Comparison of ENCODE assay signal across 21 cellular contexts in the genomic region with DNA sequence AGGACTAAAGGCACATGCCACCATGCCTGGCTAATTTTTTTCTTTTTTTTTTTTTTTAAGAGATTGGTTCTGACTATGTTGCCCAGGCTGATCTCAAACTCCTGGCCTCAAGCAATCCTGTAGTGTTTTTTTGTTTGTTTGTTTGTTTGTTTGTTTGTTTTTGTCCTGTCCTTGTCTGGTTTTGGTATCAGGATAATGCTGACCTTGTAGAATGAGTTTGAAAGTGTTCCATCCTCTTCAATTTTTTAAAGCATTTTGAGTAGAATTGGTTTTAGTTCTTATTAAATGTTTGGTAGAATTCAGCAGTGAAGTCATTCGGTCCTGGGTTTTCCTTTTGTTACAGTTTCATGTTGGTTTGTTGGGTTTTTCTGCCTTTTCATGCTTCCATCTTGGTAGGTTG. TPM values are rescaled to one million over a fixed set of nuclear protein-coding genes. Genes with fewer than 3 reads are reported as not detected.
DNase-seq lines count a peak whose midpoint lies in the region; ATAC-seq, FAIRE-seq and TF ChIP-seq lines count a peak whose summit lies in the region.
"Had no signal": no experiment of that assay in that cellular context is flagged by ENCODE, and none has a peak within 500 bp of the region (broad histone marks: within the 10 kb centered on the region; RNA-seq: fewer than 3 reads in every experiment).

No MANE protein-coding gene starts in this region.

- TF ChIP-seq POLR2A in A549 (IDR thresholded peaks at IDR 0.05; ENCODE audit: low read length) (no peak), IMR-90 (IDR thresholded peaks at IDR 0.05; ENCODE audit: low read depth, low read length) (no peak), K562 (conservative IDR thresholded peaks at IDR 0.05) (no peak)

- H3K36me3 ChIP-seq in IMR-90 (ENCODE audit: control insufficient read depth, insufficient read depth, low read length) (no peaks in the 10 kb centered on the region), K562 (ENCODE audit: control insufficient read depth, insufficient read depth, low read length) (no peaks in the 10 kb centered on the region)
- H3K36me3 ChIP-seq: BLaER1 treated with 17β-estradiol and CSF1 and Interleukin-3, amounts not matched to agents 10 nM and 100 nM had no signal

- H2BK5ac ChIP-seq in IMR-90 (ENCODE audit: low read depth, low read length, poor library complexity, severe bottlenecking), result no peak overlapping the region

- intact Hi-C loops in IMR-90 (cut with micrococcal nuclease) (no loop called here), K562 (cut with micrococcal nuclease) (no loop called here)

- H3K79me2 ChIP-seq in K562 (ENCODE audit: control insufficient read depth, insufficient read depth, low read length), result no peaks in the 10 kb centered on the region

- H4K8ac ChIP-seq in IMR-90 (ENCODE audit: low read depth in 2 of 2, low read length in 2 of 2), result no peak overlapping the region

- H3K27me3 ChIP-seq in IMR-90 (ENCODE audit: control insufficient read depth, insufficient read depth, low read length) (peaks cover 3% of the 10 kb centered on the region; the same call in 1 of the 2 replicates), K562 (ENCODE audit: control insufficient read depth in 2 of 2, insufficient read depth in 2 of 2, low read length in 2 of 2) (peaks cover 3 to 5% of the 10 kb centered on the region in 2 experiments; a peak in 2 of 5 replicates)
- H3K27me3 ChIP-seq: BLaER1 treated with 17β-estradiol and CSF1 and Interleukin-3, amounts not matched to agents 10 nM and 100 nM had no signal

- peak; percentile 92 for FAIRE-seq in A549 (lab: Jason Lieb, UNC)
- FAIRE-seq in K562 (lab: Jason Lieb, UNC), result no peak
- FAIRE-seq: A204.1, D721Med, G401.6, GM12891 had no signal

- H2BK120ac ChIP-seq in IMR-90 (ENCODE audit: low read depth, low read length), result no peak overlapping the region

- H3K4me2 ChIP-seq in A549, result no peak overlapping the region
- H3K4me2 ChIP-seq in IMR-90 (ENCODE audit: low read depth, low read length), result no peak overlapping the region
- H3K4me2 ChIP-seq in K562 (ENCODE audit: insufficient read depth, low read length), result no peak overlapping the region
- H3K4me2 ChIP-seq: BLaER1 treated with 17β-estradiol and CSF1 and Interleukin-3, amounts not matched to agents 10 nM and 100 nM had no signal

- H3K4me1 ChIP-seq in A549 (no peaks in the 10 kb centered on the region), IMR-90 (ENCODE audit: control insufficient read depth, insufficient read depth, low read length) (no peaks in the 10 kb centered on the region), K562 (replicated peaks in 1 of 2; ENCODE audit: control insufficient read depth in 2 of 2, insufficient read depth in 2 of 2, low read length in 2 of 2) (no peaks in the 10 kb centered on the region)
- H3K4me1 ChIP-seq: Caco-2 had no signal

- 3% methylated on average over 1 of the region's 1 CpG for WGBS in A549 (ENCODE audit: missing lambda C conversion rate)
- no CpG with 5 or more reads among the region's 1 CpG for WGBS in IMR-90 (ENCODE audit: extremely low coverage in 2 of 2, insufficient read length in 1 of 2), 2 experiments
- 0% methylated on average over 1 of the region's 1 CpG for WGBS in K562 (ENCODE audit: insufficient coverage, low coverage, missing lambda C conversion rate)

- no peak for TF ChIP-seq EP300 in A549 (IDR thresholded peaks at IDR 0.05)
- no peak for TF ChIP-seq EP300 in K562 (IDR thresholded peaks at IDR 0.05; ENCODE audit: low read length)

- H4K20me1 ChIP-seq in IMR-90 (ENCODE audit: insufficient read depth, low read length) (no peaks in the 10 kb centered on the region), K562 (replicated peaks; ENCODE audit: control insufficient read depth, insufficient read depth, low read length) (no peaks in the 10 kb centered on the region)
- H4K20me1 ChIP-seq: BLaER1 treated with 17β-estradiol and CSF1 and Interleukin-3, amounts not matched to agents 10 nM and 100 nM had no signal

- H3K9me3 ChIP-seq in A549, result no peaks in the 10 kb centered on the region
- H3K9me3 ChIP-seq in IMR-90 (ENCODE audit: control insufficient read depth, insufficient read depth, low read length), result no peaks in the 10 kb centered on the region
- no peaks in the 10 kb centered on the region for H3K9me3 ChIP-seq in K562 (replicated peaks; ENCODE audit: control insufficient read depth, insufficient read depth, low read depth, low read length)
- H3K9me3 ChIP-seq: Caco-2 had no signal

- no peak overlapping the region for H3K14ac ChIP-seq in IMR-90 (replicated peaks; ENCODE audit: low read depth, low read length)

- no peak overlapping the region for H2BK15ac ChIP-seq in IMR-90 (ENCODE audit: low read depth, low read length)

- no peak overlapping the region for H3K4ac ChIP-seq in IMR-90 (ENCODE audit: low read depth, low read length)

- TF ChIP-seq RAD21 in A549 (conservative IDR thresholded peaks at IDR 0.05 in 1 of 2, IDR thresholded peaks at IDR 0.05 in 1 of 2) (no peak), IMR-90 (IDR thresholded peaks at IDR 0.05; ENCODE audit: low read length) (no peak), K562 (CRISPR knock-in tag; conservative IDR thresholded peaks at IDR 0.05 in 1 of 2, IDR thresholded peaks at IDR 0.05 in 1 of 2) (no peak)

- POLR2A ChIA-PET in A549 (lab: Yijun Ruan, JAX), result no interaction called here
- POLR2A ChIA-PET in IMR-90 (lab: Charles Lee; ENCODE audit: unreplicated experiment), result no interaction called here
- POLR2A ChIA-PET in K562 (lab: Yijun Ruan, JAX), result no interaction called here

- BruUV-seq in IMR-90 (replicated peaks; lab: Mats Ljungman, UMichigan) (no TSS peak), K562 (replicated peaks; lab: Mats Ljungman, UMichigan) (no TSS peak)

- no peaks in the 10 kb centered on the region for H3K79me1 ChIP-seq in IMR-90 (ENCODE audit: low read depth in 1 of 2, low read length in 2 of 2)

- H2AFZ ChIP-seq in IMR-90 (replicated peaks; ENCODE audit: low read length, poor library complexity) (no peak overlapping the region), K562 (ENCODE audit: low read depth, low read length) (no peak overlapping the region)

- no peak overlapping the region for H2AK9ac ChIP-seq in IMR-90 (replicated peaks; ENCODE audit: low read depth, low read length, poor library complexity)

- CTCF ChIA-PET in A549 (lab: Yijun Ruan, JAX) (interaction anchor here (1.5 to 46.4 kb wide), 4 partner anchors 10 to 139 kb away, joined by 5 to 1153 read pairs (median 64); partner anchors contain the start of gene CEACAM21), IMR-90 (lab: Yijun Ruan, JAX) (no interaction called here), K562 (lab: Yijun Ruan, JAX; ENCODE audit: low intra/inter-chr PET ratio) (no interaction called here)

- H3K23ac ChIP-seq in IMR-90 (ENCODE audit: low read depth, low read length), result no peak overlapping the region

- H3K9ac ChIP-seq in IMR-90 (ENCODE audit: low read depth, low read length), result no peak overlapping the region
- H3K9ac ChIP-seq in K562 (ENCODE audit: insufficient read depth in 1 of 2, low read depth in 2 of 2, low read length in 2 of 2), result no peak overlapping the region
- H3K9ac ChIP-seq: BLaER1 treated with 17β-estradiol and CSF1 and Interleukin-3, amounts not matched to agents 10 nM and 100 nM had no signal

- H2BK20ac ChIP-seq in IMR-90 (ENCODE audit: low read depth, low read length), result no peak overlapping the region

- dilution Hi-C loops in IMR-90 (cut with HindIII; ENCODE audit: low sequenced_read_pairs, unreplicated experiment), result no loop called here

- no peak for ATAC-seq in A549
- no peak for ATAC-seq in IMR-90 (ENCODE audit: low read depth)
- ATAC-seq in K562, result no peak
- no peak for ATAC-seq in esophagus mucosa
- no peak for ATAC-seq in GM18858 (IDR thresholded peaks at IDR 0.05; ENCODE audit: unreplicated experiment)
- ATAC-seq: CD8-positive, alpha-beta T cell had no signal

- H2AK5ac ChIP-seq in IMR-90 (ENCODE audit: low read depth, low read length), result no peak overlapping the region

- no peak overlapping the region for H3K18ac ChIP-seq in IMR-90 (ENCODE audit: low read depth, low read length)

- in situ Hi-C loops in IMR-90 (cut with MboI; ENCODE audit: low sequenced_read_pairs), result no loop called here
- in situ Hi-C loops in K562 (cut with MboI), result no loop called here

- H4K5ac ChIP-seq in IMR-90 (ENCODE audit: low read depth, low read length), result no peak overlapping the region

- DNase-seq in A549 (ENCODE audit: low read depth in 1 of 2, low spot score in 1 of 2), result no peak
- DNase-seq in IMR-90, result no peak
- DNase-seq in K562 (ENCODE audit: extremely low read depth in 1 of 4, low spot score in 3 of 4), result no peak
- DNase-seq: 8988T; AML-193; Caco-2; Calu3; CD4-positive, alpha-beta T cell; DMS79 treated with DMSO at 0.1 percent for 48 hours; GF-D8 had no signal

- no peak overlapping the region for H3K4me3 ChIP-seq in A549
- H3K4me3 ChIP-seq in IMR-90 (ENCODE audit: insufficient read depth, low read depth, low read length), result no peak overlapping the region
- no peak overlapping the region for H3K4me3 ChIP-seq in K562
- H3K4me3 ChIP-seq: BLaER1 treated with 17β-estradiol and CSF1 and Interleukin-3, amounts not matched to agents 10 nM and 100 nM had no signal

- H4K91ac ChIP-seq in IMR-90 (ENCODE audit: insufficient read depth, low read depth, low read length), result no peak overlapping the region

- no peaks in the 10 kb centered on the region for H3K9me1 ChIP-seq in IMR-90 (ENCODE audit: insufficient read depth, low read length)
- peaks cover 3% of the 10 kb centered on the region for H3K9me1 ChIP-seq in K562 (ENCODE audit: control insufficient read depth, insufficient read depth, low read length)

- no peak overlapping the region for H3K56ac ChIP-seq in IMR-90 (ENCODE audit: extremely low read depth, insufficient read depth, low read length)

- H3K27ac ChIP-seq in A549, result no peak overlapping the region
- no peak overlapping the region for H3K27ac ChIP-seq in IMR-90 (ENCODE audit: insufficient read depth, low read length)
- no peak overlapping the region for H3K27ac ChIP-seq in K562 (ENCODE audit: extremely low read depth, low read depth, low read length)
- H3K27ac ChIP-seq: BLaER1 treated with 17β-estradiol and CSF1 and Interleukin-3, amounts not matched to agents 10 nM and 100 nM; C4-2B had no signal

- TF ChIP-seq CTCF in A549 (IDR thresholded peaks at IDR 0.05), result no peak
- TF ChIP-seq CTCF in IMR-90 (conservative IDR thresholded peaks at IDR 0.05; ENCODE audit: low read depth, low read length), result no peak
- TF ChIP-seq CTCF in K562 (IDR thresholded peaks at IDR 0.05 in 2 of 3, conservative IDR thresholded peaks at IDR 0.05 in 1 of 3; ENCODE audit: insufficient read depth in 2 of 3, low read depth in 1 of 3, low read length in 3 of 3), result no peak

RNA-seq across cellular contexts. Expression of gene CEACAM4, which starts 19.2 kb away (rescaled TPM):
- polyA plus RNA-seq in A549 (2011; rRNA removed) (not detected in 2 replicates), A549 (2017; fragmentation: RNase III; extraction: RNeasy Plus Mini Kit Qiagen cat#74134 plus additional on column Dnase treatment) (not detected in 3 replicates), IMR-90 (2012; rRNA removed) (not detected in 2 replicates), K562 (2011; rRNA removed) (not detected in 2 replicates), K562 (2014; fragmentation: Illumina TruSeq; extraction: Trizol) (not detected in 2 replicates), K562 (2014; fragmentation: Nextera tagmentation; extraction: Ambion mirVana) (not detected), K562 (2014; rRNA removed) (not detected in 2 replicates)
- not detected in 2 replicates for polyA plus RNA-seq in A549 (2012; cell fraction: cytosol; rRNA removed)
- not detected in 2 replicates for polyA plus RNA-seq in A549 (2012; cell fraction: nucleus; rRNA removed)
- not detected in 2 replicates for polyA minus RNA-seq in A549 (2011; rRNA and poly(A)+ RNA removed)
- total RNA-seq in IMR-90 (2012; rRNA removed) (not detected in 2 replicates), K562 (2014; rRNA removed) (not detected in 2 replicates), K562 (2014; rRNA removed; fragmentation: Illumina TruSeq; extraction: Trizol) (not detected in 2 replicates), K562 (2015; rRNA removed; fragmentation: Illumina TruSeq; extraction: Trizol) (not detected in 2 replicates), K562 (2021) (not detected in 2 replicates), esophagus mucosa (0.24 TPM)
- polyA plus RNA-seq in IMR-90 (2012; cell fraction: cytosol; rRNA removed), result not detected in 2 replicates
- polyA plus RNA-seq in IMR-90 (2012; cell fraction: nucleus; rRNA removed; ENCODE audit: low replicate concordance), result not detected in 2 replicates
- total RNA-seq in K562 (2011; cell fraction: chromatin; rRNA removed; ENCODE audit: low replicate concordance), result not detected in 2 replicates
- not detected in 2 replicates for total RNA-seq in K562 (2011; cell fraction: nucleolus; rRNA removed)
- not detected in 2 replicates for total RNA-seq in K562 (2011; cell fraction: nucleoplasm; rRNA removed)
- not detected in 2 replicates for polyA plus RNA-seq in K562 (2011; cell fraction: cytosol; rRNA removed)
- polyA plus RNA-seq in K562 (2011; cell fraction: nucleus; rRNA removed), result not detected in 2 replicates
- not detected in 2 replicates for polyA plus RNA-seq in K562 (2012)
- not detected in 2 replicates for polyA minus RNA-seq in K562 (2011; rRNA and poly(A)+ RNA removed)
- not detected in 2 replicates for polyA minus RNA-seq in K562 (2011; cell fraction: cytosol; rRNA and poly(A)+ RNA removed)
- not detected in 2 replicates for polyA minus RNA-seq in K562 (2011; cell fraction: nucleus; rRNA and poly(A)+ RNA removed)
- total RNA-seq: B cell; Caco-2; Calu3; CD8-positive, alpha-beta T cell had no signal
- polyA plus RNA-seq: BJ had no signal

RNA-seq across cellular contexts. Expression of gene CEACAM21, which starts 31.7 kb away (rescaled TPM):
- polyA plus RNA-seq in A549 (2011; rRNA removed) (not detected in 2 replicates), A549 (2017; fragmentation: RNase III; extraction: RNeasy Plus Mini Kit Qiagen cat#74134 plus additional on column Dnase treatment) (not detected in 3 replicates), IMR-90 (2012; rRNA removed) (not detected in 2 replicates), K562 (2011; rRNA removed) (0.06 TPM in 1 of 2 replicates, not detected in the other), K562 (2014; fragmentation: Illumina TruSeq; extraction: Trizol) (0.24 and 0.30 TPM in 2 replicates), K562 (2014; fragmentation: Nextera tagmentation; extraction: Ambion mirVana) (under 1 TPM in 1 of 2 experiments, not detected in 1; 0.24 TPM), K562 (2014; rRNA removed) (0.11 TPM in 1 of 2 replicates, not detected in the other)
- not detected in 2 replicates for polyA plus RNA-seq in A549 (2012; cell fraction: cytosol; rRNA removed)
- not detected in 2 replicates for polyA plus RNA-seq in A549 (2012; cell fraction: nucleus; rRNA removed)
- not detected in 2 replicates for polyA minus RNA-seq in A549 (2011; rRNA and poly(A)+ RNA removed)
- total RNA-seq in IMR-90 (2012; rRNA removed) (not detected in 2 replicates), K562 (2014; rRNA removed) (0.12 and 0.14 TPM in 2 replicates), K562 (2014; rRNA removed; fragmentation: Illumina TruSeq; extraction: Trizol) (0.13 and 0.18 TPM in 2 replicates), K562 (2015; rRNA removed; fragmentation: Illumina TruSeq; extraction: Trizol) (0.40 and 0.49 TPM in 2 replicates), K562 (2021) (0.18 TPM in 2 replicates), esophagus mucosa (2.0 TPM)
- polyA plus RNA-seq in IMR-90 (2012; cell fraction: cytosol; rRNA removed), result not detected in 2 replicates
- polyA plus RNA-seq in IMR-90 (2012; cell fraction: nucleus; rRNA removed; ENCODE audit: low replicate concordance), result not detected in 2 replicates
- total RNA-seq in K562 (2011; cell fraction: chromatin; rRNA removed; ENCODE audit: low replicate concordance), result not detected in 2 replicates
- total RNA-seq in K562 (2011; cell fraction: nucleolus; rRNA removed), result not detected in 2 replicates
- not detected in 2 replicates for total RNA-seq in K562 (2011; cell fraction: nucleoplasm; rRNA removed)
- polyA plus RNA-seq in K562 (2011; cell fraction: cytosol; rRNA removed), result not detected in 2 replicates
- polyA plus RNA-seq in K562 (2011; cell fraction: nucleus; rRNA removed), result not detected in 2 replicates
- polyA plus RNA-seq in K562 (2012), result 0.14 and 4.0 TPM in 2 replicates
- not detected in 2 replicates for polyA minus RNA-seq in K562 (2011; rRNA and poly(A)+ RNA removed)
- not detected in 2 replicates for polyA minus RNA-seq in K562 (2011; cell fraction: cytosol; rRNA and poly(A)+ RNA removed)
- polyA minus RNA-seq in K562 (2011; cell fraction: nucleus; rRNA and poly(A)+ RNA removed), result not detected in 2 replicates
- total RNA-seq: Caco-2, Calu3 had no signal
- polyA plus RNA-seq: BJ had no signal

Comparison
In these comparisons a context has a peak if more than half of its experiments do, and no peak if none do; other contexts are left out.
1. Of the 35 proteins assayed by ChIP-seq in both K562 and A549: peak only in K562: none; only in A549: MAFK; in both: none; in neither: 34.